1 cellular context compared by ENCODE assay signal in genomic region chr2:234256516-234256915, GRCh38.
TF ChIP-seq lines count a peak whose summit lies in the region.

No MANE protein-coding gene starts in this region.

TF ChIP-seq in IMR-90, 13 proteins besides CTCF, POLR2A, EP300 and RAD21 (continued from another document):
- TF ChIP-seq ELK1 (IDR thresholded peaks at IDR 0.05; ENCODE audit: borderline replicate concordance, low read depth, low read length) (no peak), MAFK (IDR thresholded peaks at IDR 0.05; ENCODE audit: low read depth, low read length) (no peak)
